In genomic region chr17:81164464-81165245, GRCh38 we compare ENCODE assay signal across 1 cellular context.
A peak's percentile ranks its signal among the peaks of the same experiment; 100 is the strongest.
TF ChIP-seq lines count a peak whose summit lies in the region.

No MANE protein-coding gene starts in this region.

TF ChIP-seq in HepG2, 621 proteins besides CTCF, POLR2A, EP300 and RAD21 (continued from another document):
- TF ChIP-seq, protein P1, sequence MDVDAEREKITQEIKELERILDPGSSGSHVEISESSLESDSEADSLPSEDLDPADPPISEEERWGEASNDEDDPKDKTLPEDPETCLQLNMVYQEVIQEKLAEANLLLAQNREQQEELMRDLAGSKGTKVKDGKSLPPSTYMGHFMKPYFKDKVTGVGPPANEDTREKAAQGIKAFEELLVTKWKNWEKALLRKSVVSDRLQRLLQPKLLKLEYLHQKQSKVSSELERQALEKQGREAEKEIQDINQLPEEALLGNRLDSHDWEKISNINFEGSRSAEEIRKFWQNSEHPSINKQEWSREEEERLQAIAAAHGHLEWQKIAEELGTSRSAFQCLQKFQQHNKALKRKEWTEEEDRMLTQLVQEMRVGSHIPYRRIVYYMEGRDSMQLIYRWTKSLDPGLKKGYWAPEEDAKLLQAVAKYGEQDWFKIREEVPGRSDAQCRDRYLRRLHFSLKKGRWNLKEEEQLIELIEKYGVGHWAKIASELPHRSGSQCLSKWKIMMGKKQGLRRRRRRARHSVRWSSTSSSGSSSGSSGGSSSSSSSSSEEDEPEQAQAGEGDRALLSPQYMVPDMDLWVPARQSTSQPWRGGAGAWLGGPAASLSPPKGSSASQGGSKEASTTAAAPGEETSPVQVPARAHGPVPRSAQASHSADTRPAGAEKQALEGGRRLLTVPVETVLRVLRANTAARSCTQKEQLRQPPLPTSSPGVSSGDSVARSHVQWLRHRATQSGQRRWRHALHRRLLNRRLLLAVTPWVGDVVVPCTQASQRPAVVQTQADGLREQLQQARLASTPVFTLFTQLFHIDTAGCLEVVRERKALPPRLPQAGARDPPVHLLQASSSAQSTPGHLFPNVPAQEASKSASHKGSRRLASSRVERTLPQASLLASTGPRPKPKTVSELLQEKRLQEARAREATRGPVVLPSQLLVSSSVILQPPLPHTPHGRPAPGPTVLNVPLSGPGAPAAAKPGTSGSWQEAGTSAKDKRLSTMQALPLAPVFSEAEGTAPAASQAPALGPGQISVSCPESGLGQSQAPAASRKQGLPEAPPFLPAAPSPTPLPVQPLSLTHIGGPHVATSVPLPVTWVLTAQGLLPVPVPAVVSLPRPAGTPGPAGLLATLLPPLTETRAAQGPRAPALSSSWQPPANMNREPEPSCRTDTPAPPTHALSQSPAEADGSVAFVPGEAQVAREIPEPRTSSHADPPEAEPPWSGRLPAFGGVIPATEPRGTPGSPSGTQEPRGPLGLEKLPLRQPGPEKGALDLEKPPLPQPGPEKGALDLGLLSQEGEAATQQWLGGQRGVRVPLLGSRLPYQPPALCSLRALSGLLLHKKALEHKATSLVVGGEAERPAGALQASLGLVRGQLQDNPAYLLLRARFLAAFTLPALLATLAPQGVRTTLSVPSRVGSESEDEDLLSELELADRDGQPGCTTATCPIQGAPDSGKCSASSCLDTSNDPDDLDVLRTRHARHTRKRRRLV (CRISPR knock-in tag; IDR thresholded peaks at IDR 0.05): 0 out of 2 replicates have a peak, but pooled peaks have one; percentile 3
- TF ChIP-seq ZNF343 (CRISPR knock-in tag; IDR thresholded peaks at IDR 0.05): peak; percentile 80; the same call in 1 of the 2 replicates
- peak; percentile 32; the same call in 1 of the 2 replicates for TF ChIP-seq ETV6 (CRISPR knock-in tag; conservative IDR thresholded peaks at IDR 0.05)
- TF ChIP-seq EED (CRISPR knock-in tag; IDR thresholded peaks at IDR 0.05): peak; percentile 87
- TF ChIP-seq ZNF772 (CRISPR knock-in tag; IDR thresholded peaks at IDR 0.05): peak; percentile 78; the same call in 1 of the 2 replicates
- TF ChIP-seq ZNF556 (CRISPR knock-in tag; IDR thresholded peaks at IDR 0.05; ENCODE audit: borderline replicate concordance): peak; percentile 80; the same call in 1 of the 2 replicates
- TF ChIP-seq SRSF1 (optimal IDR thresholded peaks at IDR 0.05; ENCODE audit: low read depth, low read length): peak; percentile 18
- TF ChIP-seq TSC22D2 (CRISPR knock-in tag; IDR thresholded peaks at IDR 0.05; ENCODE audit: borderline replicate concordance): 0 out of 2 replicates have a peak, but pooled peaks have one; percentile 70
- TF ChIP-seq ZSCAN22 (CRISPR knock-in tag; IDR thresholded peaks at IDR 0.05): 0 out of 2 replicates have a peak, but pooled peaks have one; percentile 52
- peak; percentile 74; the same call in 1 of the 2 replicates for TF ChIP-seq ZNF768 (CRISPR knock-in tag; IDR thresholded peaks at IDR 0.05)
- TF ChIP-seq ATF7 (IDR thresholded peaks at IDR 0.05): no peak
- peak; percentile 91 for TF ChIP-seq ATF7 (CRISPR knock-in tag; IDR thresholded peaks at IDR 0.05)
- 0 out of 2 replicates have a peak, but pooled peaks have one; percentile 9 for TF ChIP-seq SPEN (CRISPR knock-in tag; IDR thresholded peaks at IDR 0.05; ENCODE audit: low read depth)
- peak; percentile 21; the same call in 1 of the 2 replicates for TF ChIP-seq BCL6 (CRISPR knock-in tag; IDR thresholded peaks at IDR 0.05)
- TF ChIP-seq JARID2 (CRISPR knock-in tag; IDR thresholded peaks at IDR 0.05; ENCODE audit: insufficient replicate concordance): peak; percentile 37
- no peak for TF ChIP-seq ETV5 (CRISPR knock-in tag; IDR thresholded peaks at IDR 0.05; ENCODE audit: borderline replicate concordance)
- TF ChIP-seq ZNF383 (CRISPR knock-in tag; IDR thresholded peaks at IDR 0.05; ENCODE audit: borderline replicate concordance): peak; percentile 97
- 0 out of 2 replicates have a peak, but pooled peaks have one; percentile 75 for TF ChIP-seq ZNF510 (CRISPR knock-in tag; IDR thresholded peaks at IDR 0.05; ENCODE audit: low read depth)
- TF ChIP-seq ZKSCAN8 (CRISPR knock-in tag; IDR thresholded peaks at IDR 0.05; ENCODE audit: borderline replicate concordance): no peak
- TF ChIP-seq PAWR (CRISPR knock-in tag; IDR thresholded peaks at IDR 0.05; ENCODE audit: borderline replicate concordance): peak; percentile 93; the same call in 1 of the 2 replicates
- TF ChIP-seq TEAD3 (CRISPR knock-in tag; optimal IDR thresholded peaks at IDR 0.05; ENCODE audit: borderline replicate concordance): peak; percentile 5
- peak; percentile 35; the same call in 1 of the 2 replicates for TF ChIP-seq ZNF652 (CRISPR knock-in tag; IDR thresholded peaks at IDR 0.05; ENCODE audit: borderline replicate concordance, low read depth)
- TF ChIP-seq AKAP8 (CRISPR knock-in tag; IDR thresholded peaks at IDR 0.05): no peak; the same call in 1 of the 2 replicates
- TF ChIP-seq ZNF414 (CRISPR knock-in tag; IDR thresholded peaks at IDR 0.05): 0 out of 2 replicates have a peak, but pooled peaks have one; percentile 17
- peak; percentile 43; the same call in 1 of the 2 replicates for TF ChIP-seq ZNF644 (CRISPR knock-in tag; IDR thresholded peaks at IDR 0.05; ENCODE audit: low read depth)
- peak; percentile 50; the same call in 1 of the 2 replicates for TF ChIP-seq ZNF674 (CRISPR knock-in tag; IDR thresholded peaks at IDR 0.05; ENCODE audit: low read depth)
- peak; percentile 35; the same call in 1 of the 2 replicates for TF ChIP-seq CBX5 (CRISPR knock-in tag; IDR thresholded peaks at IDR 0.05; ENCODE audit: borderline replicate concordance)
- TF ChIP-seq ZNF451 (CRISPR knock-in tag; IDR thresholded peaks at IDR 0.05): peak; percentile 67; the same call in 1 of the 2 replicates
- TF ChIP-seq ZNF232 (CRISPR knock-in tag; IDR thresholded peaks at IDR 0.05; ENCODE audit: borderline replicate concordance): 0 out of 2 replicates have a peak, but pooled peaks have one; percentile 47
- TF ChIP-seq RFX5 (IDR thresholded peaks at IDR 0.05; ENCODE audit: low read depth, low read length): 0 out of 2 replicates have a peak, but pooled peaks have one; percentile 2
- peak; percentile 51 for TF ChIP-seq DNMT1 (CRISPR knock-in tag; IDR thresholded peaks at IDR 0.05)
- peak; percentile 11; the same call in 1 of the 2 replicates for TF ChIP-seq ZNF598 (CRISPR knock-in tag; IDR thresholded peaks at IDR 0.05; ENCODE audit: borderline replicate concordance)
- TF ChIP-seq JUN (CRISPR knock-in tag; IDR thresholded peaks at IDR 0.05): peak; percentile 80; the same call in 1 of the 2 replicates
- TF ChIP-seq YEATS4 (CRISPR knock-in tag; IDR thresholded peaks at IDR 0.05; ENCODE audit: borderline replicate concordance): 0 out of 2 replicates have a peak, but pooled peaks have one; percentile 20
- 0 out of 2 replicates have a peak, but pooled peaks have one; percentile 4 for TF ChIP-seq FOXJ3 (CRISPR knock-in tag; IDR thresholded peaks at IDR 0.05; ENCODE audit: borderline replicate concordance)
- TF ChIP-seq ZNF678 (CRISPR knock-in tag; IDR thresholded peaks at IDR 0.05): peak; percentile 85
- TF ChIP-seq FOSL2 (CRISPR knock-in tag; IDR thresholded peaks at IDR 0.05): 0 out of 2 replicates have a peak, but pooled peaks have one; percentile 5
- TF ChIP-seq, protein P2, sequence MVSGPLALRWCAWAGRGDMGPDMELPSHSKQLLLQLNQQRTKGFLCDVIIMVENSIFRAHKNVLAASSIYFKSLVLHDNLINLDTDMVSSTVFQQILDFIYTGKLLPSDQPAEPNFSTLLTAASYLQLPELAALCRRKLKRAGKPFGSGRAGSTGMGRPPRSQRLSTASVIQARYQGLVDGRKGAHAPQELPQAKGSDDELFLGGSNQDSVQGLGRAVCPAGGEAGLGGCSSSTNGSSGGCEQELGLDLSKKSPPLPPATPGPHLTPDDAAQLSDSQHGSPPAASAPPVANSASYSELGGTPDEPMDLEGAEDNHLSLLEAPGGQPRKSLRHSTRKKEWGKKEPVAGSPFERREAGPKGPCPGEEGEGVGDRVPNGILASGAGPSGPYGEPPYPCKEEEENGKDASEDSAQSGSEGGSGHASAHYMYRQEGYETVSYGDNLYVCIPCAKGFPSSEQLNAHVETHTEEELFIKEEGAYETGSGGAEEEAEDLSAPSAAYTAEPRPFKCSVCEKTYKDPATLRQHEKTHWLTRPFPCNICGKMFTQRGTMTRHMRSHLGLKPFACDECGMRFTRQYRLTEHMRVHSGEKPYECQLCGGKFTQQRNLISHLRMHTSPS (CRISPR knock-in tag; IDR thresholded peaks at IDR 0.05; ENCODE audit: low read depth): peak; percentile 89
- TF ChIP-seq SAP130 (CRISPR knock-in tag; IDR thresholded peaks at IDR 0.05; ENCODE audit: low read depth): peak; percentile 40
- TF ChIP-seq MAFF (IDR thresholded peaks at IDR 0.05; ENCODE audit: low read depth, low read length): no peak
- peak; percentile 13; the same call in 1 of the 2 replicates for TF ChIP-seq ZNF782 (CRISPR knock-in tag; IDR thresholded peaks at IDR 0.05; ENCODE audit: borderline replicate concordance)
- TF ChIP-seq, protein P3, sequence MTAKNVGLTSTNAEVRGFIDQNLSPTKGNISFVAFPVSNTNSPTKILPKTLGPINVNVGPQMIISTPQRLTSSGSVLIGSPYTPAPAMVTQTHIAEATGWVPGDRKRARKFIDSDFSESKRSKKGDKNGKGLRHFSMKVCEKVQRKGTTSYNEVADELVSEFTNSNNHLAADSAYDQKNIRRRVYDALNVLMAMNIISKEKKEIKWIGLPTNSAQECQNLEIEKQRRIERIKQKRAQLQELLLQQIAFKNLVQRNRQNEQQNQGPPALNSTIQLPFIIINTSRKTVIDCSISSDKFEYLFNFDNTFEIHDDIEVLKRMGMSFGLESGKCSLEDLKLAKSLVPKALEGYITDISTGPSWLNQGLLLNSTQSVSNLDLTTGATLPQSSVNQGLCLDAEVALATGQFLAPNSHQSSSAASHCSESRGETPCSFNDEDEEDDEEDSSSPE (CRISPR knock-in tag; IDR thresholded peaks at IDR 0.05): 0 out of 2 replicates have a peak, but pooled peaks have one; percentile 1
- TF ChIP-seq PITX1 (CRISPR knock-in tag; IDR thresholded peaks at IDR 0.05): no peak; the same call in 1 of the 2 replicates
TF ChIP-seq in HepG2: peak in this region for 120.
